ENCODE assay signal across 1 cellular context in genomic region chr5:98789029-98789428, GRCh38.
TF ChIP-seq lines count a peak whose summit lies in the region.

No MANE protein-coding gene starts in this region.

TF ChIP-seq in GM23338, 12 proteins besides CTCF, POLR2A, EP300 and RAD21 (continued from another document):
- TF ChIP-seq ZNF462 (CRISPR knock-in tag; IDR thresholded peaks at IDR 0.05), result no peak
- no peak for TF ChIP-seq REST (IDR thresholded peaks at IDR 0.05; ENCODE audit: unreplicated experiment)
- TF ChIP-seq ETS1 (IDR thresholded peaks at IDR 0.05), result no peak
- no peak for TF ChIP-seq ZNF114 (CRISPR knock-in tag; IDR thresholded peaks at IDR 0.05)
- TF ChIP-seq EZH2phosphoT487 (IDR thresholded peaks at IDR 0.05; ENCODE audit: unreplicated experiment), result no peak
